ENCODE assay signal across 31 cellular contexts in the genomic region with DNA sequence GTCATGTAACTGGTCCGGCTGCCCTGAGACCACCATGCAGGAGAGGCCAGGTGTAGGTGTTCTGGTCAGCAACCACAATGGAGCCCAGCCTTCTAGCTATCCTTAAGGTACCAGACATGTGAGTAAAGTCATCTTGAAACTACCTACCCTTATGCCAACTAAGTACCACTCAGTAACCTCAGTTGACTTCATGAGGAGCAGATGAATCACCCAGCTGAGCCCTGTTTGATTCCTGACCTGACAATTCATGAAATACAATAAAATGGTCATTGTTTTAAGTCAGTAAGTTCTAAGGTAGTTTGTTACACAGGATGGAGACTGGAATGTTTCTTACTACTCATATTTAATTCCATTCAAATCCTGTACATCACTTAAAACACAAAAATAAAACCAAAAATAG.
"Had no signal": no experiment of that assay in that cellular context is flagged by ENCODE, and none has a peak within 500 bp of the region (broad histone marks: within the 10 kb centered on the region; RNA-seq: fewer than 3 reads in every experiment).

No MANE protein-coding gene starts in this region.

- H3K36me3 Mint-ChIP-seq: natural killer cell; neural progenitor cell; stimulated activated memory B cell treated with anti-CD40 and anti-IgM and Interleukin-4, amounts not matched to agents 10 μg/mL and 1 μg/mL and 100 μg/mL, for 72 hours; type B pancreatic cell had no signal

- H3K9me3 Mint-ChIP-seq: natural killer cell; nephron; neural progenitor cell; stimulated activated memory B cell treated with anti-CD40 and anti-IgM and Interleukin-4, amounts not matched to agents 10 μg/mL and 1 μg/mL and 100 μg/mL, for 72 hours had no signal

- H3K27ac ChIP-seq: neural progenitor cell, ovary, parathyroid adenoma, psoas muscle, skin epidermis, spleen, suprapubic skin, testis, tibial artery, transverse colon, upper lobe of right lung, uterus had no signal

- H3K4me3 Mint-ChIP-seq: natural killer cell; nephron; neural progenitor cell; stimulated activated memory B cell treated with anti-CD40 and anti-IgM and Interleukin-4, amounts not matched to agents 10 μg/mL and 1 μg/mL and 100 μg/mL, for 72 hours; stimulated activated naive CD8-positive, alpha-beta T cell treated with anti-CD3 and anti-CD28 coated beads, Interleukin-15, amount 100 ng/mL, for 72 hours; type B pancreatic cell had no signal

- H3K79me2 ChIP-seq: parathyroid adenoma had no signal

- H3K27ac Mint-ChIP-seq: natural killer cell; nephron; neural progenitor cell; progenitor cell of endocrine pancreas; stimulated activated memory B cell treated with anti-CD40 and anti-IgM and Interleukin-4, amounts not matched to agents 10 μg/mL and 1 μg/mL and 100 μg/mL, for 72 hours; stimulated activated naive CD8-positive, alpha-beta T cell treated with anti-CD3 and anti-CD28 coated beads, Interleukin-15, amount 100 ng/mL, for 72 hours; type B pancreatic cell had no signal

- H3K27me3 ChIP-seq: neural progenitor cell, ovary, spleen, suprapubic skin, testis, tibial artery, transverse colon, upper lobe of right lung, uterus had no signal

- DNase-seq: natural killer cell; occipital lobe; ovary; posterior cingulate gyrus; psoas muscle; right cardiac atrium; spleen; stimulated activated CD4-positive, alpha-beta T cell treated with anti-CD3 and anti-CD28 coated beads, Interleukin-12 subunit alpha, Interleukin-12 subunit beta, amount 100 ng/mL, for 4 hours; stimulated activated CD4-positive, alpha-beta T cell treated with anti-CD3 and anti-CD28 coated beads, Interleukin-1b, Interleukin-23, amount 100 ng/mL, for 48 hours; stimulated activated CD4-positive, alpha-beta T cell treated with anti-CD3 and anti-CD28 coated beads, Interleukin-4, amount 100 ng/mL, for 1 hour; stimulated activated CD4-positive, alpha-beta T cell treated with anti-CD3 and anti-CD28 coated beads, Interleukin-4, amount 100 ng/mL, for 4 hours; stimulated activated CD8-positive, alpha-beta memory T cell treated with anti-CD3 and anti-CD28 coated beads, Interleukin-4, amount 100 ng/mL, for 48 hours; stimulated activated naive CD4-positive, alpha-beta T cell; stimulated activated naive CD8-positive, alpha-beta T cell treated with anti-CD3 and anti-CD28 coated beads, Interleukin-15, amount 100 ng/mL, for 72 hours; stimulated activated naive CD8-positive, alpha-beta T cell treated with anti-CD3 and anti-CD28 coated beads, Interleukin-15, Interleukin-2, amounts not matched to agents 100 U/mL and 50 U/mL, for 24 hours; substantia nigra; testis; tibial artery; transverse colon; upper lobe of right lung; uterus had no signal

- H3K4me1 ChIP-seq: neural progenitor cell, parathyroid adenoma, psoas muscle, testis, tibial artery, transverse colon, uterus had no signal

- H3K4me3 ChIP-seq: neural progenitor cell, ovary, psoas muscle, skin epidermis, smooth muscle cell, spleen, suprapubic skin, testis, tibial artery, transverse colon, upper lobe of right lung, uterus had no signal

- H3K9me3 ChIP-seq: ovary, psoas muscle, suprapubic skin, testis, upper lobe of right lung, uterus had no signal

- H3K4me1 Mint-ChIP-seq: neural progenitor cell; stimulated activated memory B cell treated with anti-CD40 and anti-IgM and Interleukin-4, amounts not matched to agents 10 μg/mL and 1 μg/mL and 100 μg/mL, for 72 hours; stimulated activated naive CD8-positive, alpha-beta T cell treated with anti-CD3 and anti-CD28 coated beads, Interleukin-15, amount 100 ng/mL, for 72 hours had no signal

- H3K36me3 ChIP-seq: neural progenitor cell, ovary, spleen, suprapubic skin, tibial artery, transverse colon, upper lobe of right lung, uterus had no signal

- H3K27me3 Mint-ChIP-seq: type B pancreatic cell had no signal

- H3K4me2 ChIP-seq: neural progenitor cell, smooth muscle cell had no signal

- ATAC-seq: natural killer cell; psoas muscle; right cardiac atrium; sciatic nerve; stimulated activated memory B cell treated with anti-CD40 and anti-IgM and Interleukin-4, amounts not matched to agents 10 μg/mL and 1 μg/mL and 100 μg/mL, for 72 hours; stimulated activated naive CD8-positive, alpha-beta T cell treated with anti-CD3 and anti-CD28 coated beads, Interleukin-15, amount 100 ng/mL, for 72 hours; stimulated activated naive CD8-positive, alpha-beta T cell treated with anti-CD3 and anti-CD28 coated beads, Interleukin-15, Interleukin-2, amounts not matched to agents 100 U/mL and 50 U/mL, for 24 hours; upper lobe of right lung had no signal

- H2AFZ ChIP-seq: neural progenitor cell, parathyroid adenoma had no signal
